8 cellular contexts compared by ENCODE assay signal in the genomic region with DNA sequence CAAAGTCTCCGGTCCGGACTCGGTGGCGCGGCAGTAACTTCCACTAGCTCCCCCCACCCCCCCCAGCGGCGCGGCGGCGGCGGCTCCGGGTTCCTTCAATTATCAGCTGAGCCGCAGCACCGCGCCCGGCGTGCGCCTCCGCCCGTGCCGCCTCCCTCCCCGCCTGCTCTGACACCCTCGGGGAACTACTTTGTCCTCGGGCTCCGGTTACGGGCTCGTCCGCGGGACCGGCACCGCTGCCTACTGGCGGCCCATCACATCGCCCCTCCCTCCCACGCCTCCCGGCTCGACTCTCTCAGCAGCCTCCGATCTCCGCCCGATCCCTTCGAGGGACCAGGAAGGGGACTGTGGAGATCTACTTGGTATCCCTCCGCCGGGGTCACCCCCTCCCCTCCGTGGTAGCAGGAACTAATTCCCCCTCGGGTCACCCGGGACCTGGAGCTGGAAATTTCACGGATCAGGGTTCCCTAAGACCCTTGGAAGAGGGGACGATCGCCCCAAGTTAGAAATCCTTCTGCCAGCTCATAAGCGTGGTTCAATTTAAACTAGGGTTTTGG. TPM values are rescaled to one million over a fixed set of nuclear protein-coding genes. Genes with fewer than 3 reads are reported as not detected.
A peak's percentile ranks its signal among the peaks of the same experiment; 100 is the strongest.
DNase-seq lines count a peak whose midpoint lies in the region; ATAC-seq and TF ChIP-seq lines count a peak whose summit lies in the region.

A gene (minus strand): TSS at position 118 of the 557 bp plus-strand sequence. CDS start 41,930 bp downstream, outside the sequence.

- peaks cover 21% of the 10 kb centered on the region for H3K36me3 Mint-ChIP-seq in activated CD4-positive, alpha-beta memory T cell treated with anti-CD3 and anti-CD28 coated beads for 36 hours

- POLR2A ChIA-PET in activated CD4-positive, alpha-beta memory T cell treated with anti-CD3 and anti-CD28 coated beads for 36 hours (lab: Charles Lee), result interaction anchor here (0.6 to 2.1 kb wide), 5 partner anchors 10 to 145 kb away, joined by 3 to 7 read pairs (median 4); no protein-coding TSS in a partner anchor

- H3K9ac ChIP-seq in duodenal mucosa (ENCODE audit: low read depth in 1 of 2, low read length in 2 of 2), result peak within 1 kb of the TSS; percentile 82 to 90

- ATAC-seq in GM19372 (IDR thresholded peaks at IDR 0.05; ENCODE audit: low read depth, unreplicated experiment), result peak; percentile 68
- ATAC-seq in HG03558 (IDR thresholded peaks at IDR 0.05; ENCODE audit: extremely low read depth, unreplicated experiment), result peak; percentile 61

- peaks cover 16 to 17% of the 10 kb centered on the region in 2 donors for H3K4me1 ChIP-seq in duodenal mucosa (ENCODE audit: control insufficient read depth in 1 of 2, insufficient read depth in 2 of 2, low read length in 2 of 2)

- H3K27ac Mint-ChIP-seq in activated CD4-positive, alpha-beta memory T cell treated with anti-CD3 and anti-CD28 coated beads for 36 hours, result peak within 1 kb of the TSS; percentile 99

- DNase-seq in NCI-H82 (lab: John Stamatoyannopoulos, UW) (peak; percentile 96), lower leg skin (ENCODE audit: low spot score in 2 of 2) (peak; percentile 91 to 98)
- DNase-seq in activated CD4-positive, alpha-beta memory T cell treated with anti-CD3 and anti-CD28 coated beads for 36 hours, result peak; percentile 91
- peak; percentile 80 to 84 for DNase-seq in stimulated activated CD4-positive, alpha-beta T cell treated with anti-CD3 and anti-CD28 coated beads, Interleukin-4, amount 100 ng/mL, for 48 hours (ENCODE audit: low read depth in 2 of 2)

- H3K27ac ChIP-seq in C4-2B (peak within 1 kb of the TSS; percentile 87), duodenal mucosa (ENCODE audit: low read depth, low read length) (peak within 1 kb of the TSS; percentile 99)

- no peaks in the 10 kb centered on the region for H3K9me3 ChIP-seq in duodenal mucosa (ENCODE audit: control insufficient read depth in 1 of 2, low read length in 2 of 2)

- no peaks in the 10 kb centered on the region for H3K27me3 Mint-ChIP-seq in activated CD4-positive, alpha-beta memory T cell treated with anti-CD3 and anti-CD28 coated beads for 36 hours

- H3K36me3 ChIP-seq in duodenal mucosa (ENCODE audit: control insufficient read depth in 1 of 2, insufficient read depth in 2 of 2, low read length in 2 of 2), result peaks cover 4 to 8% of the 10 kb centered on the region in 2 donors

- H3K9me3 Mint-ChIP-seq in activated CD4-positive, alpha-beta memory T cell treated with anti-CD3 and anti-CD28 coated beads for 36 hours, result peaks cover 4% of the 10 kb centered on the region

- no peak for TF ChIP-seq CTCF in C4-2B (conservative IDR thresholded peaks at IDR 0.05)
- no peak for TF ChIP-seq CTCF in lower leg skin (IDR thresholded peaks at IDR 0.05)

- intact Hi-C loops in activated CD4-positive, alpha-beta memory T cell treated with anti-CD3 and anti-CD28 coated beads for 36 hours (cut with micrococcal nuclease), result loop anchor here (1.0 to 5.0 kb wide), 5 partner anchors 100 to 790 kb away; a partner anchor contains a TSS
- intact Hi-C loops in lower leg skin (cut with DNase I; ENCODE audit: low total_unique reads), result no loop called here

- H3K4me3 Mint-ChIP-seq in activated CD4-positive, alpha-beta memory T cell treated with anti-CD3 and anti-CD28 coated beads for 36 hours, result peak within 1 kb of the TSS; percentile 95

- no peaks in the 10 kb centered on the region for H3K27me3 ChIP-seq in duodenal mucosa (ENCODE audit: control insufficient read depth in 1 of 2, insufficient read depth in 2 of 2, low read length in 2 of 2)

- H3K4me3 ChIP-seq in duodenal mucosa (ENCODE audit: low read depth in 1 of 2, low read length in 2 of 2), result peak within 1 kb of the TSS; percentile 82 to 95
- peak within 1 kb of the TSS; percentile 79 for H3K4me3 ChIP-seq in lower leg skin (ENCODE audit: low read depth, poor library complexity, severe bottlenecking)

- CTCF ChIA-PET in activated CD4-positive, alpha-beta memory T cell treated with anti-CD3 and anti-CD28 coated beads for 36 hours (lab: Charles Lee), result interaction anchor here (1.1 to 3.9 kb wide), 5 partner anchors 9 to 146 kb away, joined by 3 to 20 read pairs (median 6); no protein-coding TSS in a partner anchor

- no peak for TF ChIP-seq POLR2A in lower leg skin (IDR thresholded peaks at IDR 0.05)

- WGBS in lower leg skin, 2 donors, result 1% methylated on average over 21 to 31 of the region's 49 CpGs

- H3K4me1 Mint-ChIP-seq in activated CD4-positive, alpha-beta memory T cell treated with anti-CD3 and anti-CD28 coated beads for 36 hours (ENCODE audit: low read depth), result peaks cover 29% of the 10 kb centered on the region

RNA-seq across cellular contexts. Expression of the gene that starts here (rescaled TPM):
- total RNA-seq in activated CD4-positive, alpha-beta memory T cell treated with anti-CD3 and anti-CD28 coated beads for 36 hours, result 100 to 1,000 TPM; 226 to 253 TPM
- 100 to 1,000 TPM; 112 to 156 (median 129) TPM for total RNA-seq in lower leg skin

Comparison
In these comparisons a context has a peak if more than half of its experiments do, and no peak if none do; other contexts are left out.
1. Peak in every context shown above with its lines: DNase-seq, ATAC-seq, H3K4me3 ChIP-seq and H3K27ac ChIP-seq.